In genomic region chr7:41574377-41574776, GRCh38 we compare ENCODE assay signal across 22 cellular contexts.
DNase-seq lines count a peak whose midpoint lies in the region; ATAC-seq and TF ChIP-seq lines count a peak whose summit lies in the region.
"Had no signal": no experiment of that assay in that cellular context is flagged by ENCODE, and none has a peak within 500 bp of the region (broad histone marks: within the 10 kb centered on the region; RNA-seq: fewer than 3 reads in every experiment).

No MANE protein-coding gene starts in this region.

- H2BK5ac ChIP-seq in IMR-90 (ENCODE audit: low read depth, low read length, poor library complexity, severe bottlenecking), result peak overlapping the region; percentile 88

- peaks cover 0 to 17% of the 10 kb centered on the region in 2 experiments; a peak in 2 of 4 replicates for H3K79me1 ChIP-seq in IMR-90 (ENCODE audit: low read depth in 1 of 2, low read length in 2 of 2)

- H3K18ac ChIP-seq in IMR-90 (ENCODE audit: low read depth, low read length), result peak overlapping the region; percentile 95; the same call in 1 of the 2 replicates

- H2AK5ac ChIP-seq in IMR-90 (ENCODE audit: low read depth, low read length), result no peak overlapping the region

- TF ChIP-seq CTCF in AG10803 (conservative IDR thresholded peaks at IDR 0.05; ENCODE audit: low read length), result no peak
- no peak for TF ChIP-seq CTCF in IMR-90 (conservative IDR thresholded peaks at IDR 0.05; ENCODE audit: low read depth, low read length)
- TF ChIP-seq CTCF in brain microvascular endothelial cell (IDR thresholded peaks at IDR 0.05; ENCODE audit: low read depth, low read length, missing control alignments), result no peak

- TF ChIP-seq POLR2A in IMR-90 (IDR thresholded peaks at IDR 0.05; ENCODE audit: low read depth, low read length), result no peak

- H3K4me3 ChIP-seq in AG10803 (ENCODE audit: low read length) (no peak overlapping the region), IMR-90 (ENCODE audit: insufficient read depth, low read depth, low read length) (no peak overlapping the region), brain microvascular endothelial cell (ENCODE audit: low read depth, low read length) (no peak overlapping the region)
- H3K4me3 ChIP-seq: dorsolateral prefrontal cortex, tibial nerve had no signal

- peaks cover 8% of the 10 kb centered on the region; the same call in 1 of the 2 replicates for H3K4me1 ChIP-seq in IMR-90 (ENCODE audit: control insufficient read depth, insufficient read depth, low read length)
- H3K4me1 ChIP-seq: tibial nerve had no signal

- no peak overlapping the region for H3K9ac ChIP-seq in IMR-90 (ENCODE audit: low read depth, low read length)

- no peak overlapping the region for H2AFZ ChIP-seq in IMR-90 (replicated peaks; ENCODE audit: low read length, poor library complexity)

- H3K23ac ChIP-seq in IMR-90 (ENCODE audit: low read depth, low read length), result peak overlapping the region; percentile 45; the same call in 1 of the 2 replicates

- H3K27ac ChIP-seq in IMR-90 (ENCODE audit: insufficient read depth, low read length), result no peak overlapping the region
- peak overlapping the region; percentile 64 for H3K27ac ChIP-seq in brain microvascular endothelial cell
- H3K27ac ChIP-seq: dorsolateral prefrontal cortex, HL-60, tibial nerve had no signal

- H4K8ac ChIP-seq in IMR-90 (ENCODE audit: low read depth in 2 of 2, low read length in 2 of 2), result peak overlapping the region in 1 of 2 experiments; percentile 65; a peak in 1 of 4 replicates

- peak overlapping the region; percentile 53; the same call in 1 of the 2 replicates for H3K14ac ChIP-seq in IMR-90 (replicated peaks; ENCODE audit: low read depth, low read length)

- 0 out of 2 replicates have a peak overlapping the region, but pooled peaks have one; percentile 31 for H4K91ac ChIP-seq in IMR-90 (ENCODE audit: insufficient read depth, low read depth, low read length)

- peak; percentile 44 for DNase-seq in AG10803 (ENCODE audit: low read depth)
- peak; percentile 83 for DNase-seq in IMR-90
- peak; percentile 45 for DNase-seq in brain microvascular endothelial cell
- DNase-seq in iris pigment epithelial cell (ENCODE audit: low read depth), result peak; percentile 81
- no peak for DNase-seq in epidermal melanocyte (ENCODE audit: insufficient read length, low spot score)
- no peak for DNase-seq in left colon
- DNase-seq: activated effector memory CD4-positive, alpha-beta T cell treated with Interleukin-2 at 50 U/mL for 16 hours; AML-193; DMS79 treated with DMSO at 0.1 percent for 48 hours; dorsolateral prefrontal cortex; erythroblast; glutamatergic neuron; NCI-H748 treated with DMSO at 0.1 percent for 48 hours; nephron progenitor cell; SIG-M5; stimulated activated CD4-positive, alpha-beta T cell treated with anti-CD3 and anti-CD28 coated beads, Interleukin-2, amount 100 ng/mL, for 24 hours; stimulated activated naive CD4-positive, alpha-beta T cell had no signal

- peak overlapping the region; percentile 30; the same call in 1 of the 2 replicates for H3K4ac ChIP-seq in IMR-90 (ENCODE audit: low read depth, low read length)

- intact Hi-C loops in IMR-90 (cut with micrococcal nuclease), result no loop called here
- intact Hi-C loops in left colon (cut with DNase I, micrococcal nuclease), result no loop called here

- H3K36me3 ChIP-seq in IMR-90 (ENCODE audit: control insufficient read depth, insufficient read depth, low read length) (no peaks in the 10 kb centered on the region), brain microvascular endothelial cell (replicated peaks) (no peaks in the 10 kb centered on the region)
- H3K36me3 ChIP-seq: tibial nerve had no signal

- TF ChIP-seq RAD21 in IMR-90 (IDR thresholded peaks at IDR 0.05; ENCODE audit: low read length), result no peak

- 0 out of 3 replicates have a peak overlapping the region, but pooled peaks have one; percentile 55 for H2BK15ac ChIP-seq in IMR-90 (ENCODE audit: low read depth, low read length)

- no peak overlapping the region for H2AK9ac ChIP-seq in IMR-90 (replicated peaks; ENCODE audit: low read depth, low read length, poor library complexity)

- in situ Hi-C loops in IMR-90 (cut with MboI; ENCODE audit: low sequenced_read_pairs) (no loop called here), brain microvascular endothelial cell (cut with HindIII; ENCODE audit: low pct_ligation_motif_present, low sequenced_read_pairs) (no loop called here)

- ATAC-seq in IMR-90 (ENCODE audit: low read depth) (peak; percentile 95), GM19035 (IDR thresholded peaks at IDR 0.05; ENCODE audit: unreplicated experiment) (no peak), HG03280 (IDR thresholded peaks at IDR 0.05; ENCODE audit: unreplicated experiment) (no peak), left colon (no peak)
- ATAC-seq: left lobe of liver had no signal

- peak overlapping the region; percentile 93 for H2BK20ac ChIP-seq in IMR-90 (ENCODE audit: low read depth, low read length)

- dilution Hi-C loops in IMR-90 (cut with HindIII; ENCODE audit: low sequenced_read_pairs, unreplicated experiment), result no loop called here

- H3K9me3 ChIP-seq in IMR-90 (ENCODE audit: control insufficient read depth, insufficient read depth, low read length), result no peaks in the 10 kb centered on the region
- H3K9me3 ChIP-seq: tibial nerve had no signal

- peak overlapping the region; percentile 69; the same call in 1 of the 2 replicates for H4K5ac ChIP-seq in IMR-90 (ENCODE audit: low read depth, low read length)

- CTCF ChIA-PET in IMR-90 (lab: Yijun Ruan, JAX), result interaction anchor here (0.8 kb wide), 1 partner anchor 11 kb away, joined by 3 read pairs; no protein-coding TSS in a partner anchor

- BruUV-seq in IMR-90 (replicated peaks; lab: Mats Ljungman, UMichigan), result no TSS peak

- H3K9me1 ChIP-seq in IMR-90 (ENCODE audit: insufficient read depth, low read length), result peaks cover 5% of the 10 kb centered on the region

- peak overlapping the region; percentile 79 for H2BK120ac ChIP-seq in IMR-90 (ENCODE audit: low read depth, low read length)

- no peak overlapping the region; the same call in 1 of the 2 replicates for H3K4me2 ChIP-seq in IMR-90 (ENCODE audit: low read depth, low read length)

- no peaks in the 10 kb centered on the region for H3K27me3 ChIP-seq in IMR-90 (ENCODE audit: control insufficient read depth, insufficient read depth, low read length)
- no peaks in the 10 kb centered on the region for H3K27me3 ChIP-seq in brain microvascular endothelial cell (replicated peaks)
- H3K27me3 ChIP-seq: tibial nerve had no signal

- POLR2A ChIA-PET in IMR-90 (lab: Charles Lee; ENCODE audit: unreplicated experiment), result no interaction called here

- no peaks in the 10 kb centered on the region for H4K20me1 ChIP-seq in IMR-90 (ENCODE audit: insufficient read depth, low read length)

- no peak overlapping the region for H3K56ac ChIP-seq in IMR-90 (ENCODE audit: extremely low read depth, insufficient read depth, low read length)

TF ChIP-seq in IMR-90, 13 proteins besides CTCF, POLR2A, EP300 and RAD21:
- 0 out of 2 replicates have a peak, but pooled peaks have one; percentile 37 for TF ChIP-seq FOS (IDR thresholded peaks at IDR 0.05; ENCODE audit: low read depth, low read length)
- no peak for TF ChIP-seq SMC3 (IDR thresholded peaks at IDR 0.05; ENCODE audit: low read depth, low read length)
- peak; percentile 74 for TF ChIP-seq MAFK (IDR thresholded peaks at IDR 0.05; ENCODE audit: low read depth, low read length)
TF ChIP-seq in IMR-90: peak in this region for 2.

Comparison
In these comparisons a context has a peak if more than half of its experiments do, and no peak if none do; other contexts are left out.
1. DNase-seq: peak in AG10803 (single experiment), IMR-90 (single experiment), brain microvascular endothelial cell (single experiment) and iris pigment epithelial cell (single experiment); none in epidermal melanocyte (single experiment) and left colon (0 of 2).